In genomic region chr2:189393440-189394111, GRCh38 we compare ENCODE assay signal across 11 cellular contexts. TPM values are rescaled to one million over a fixed set of nuclear protein-coding genes. Genes with fewer than 3 reads are reported as not detected.
A peak's percentile ranks its signal among the peaks of the same experiment; 100 is the strongest.
DNase-seq lines count a peak whose midpoint lies in the region; ATAC-seq and TF ChIP-seq lines count a peak whose summit lies in the region.
"Had no signal": no experiment of that assay in that cellular context is flagged by ENCODE, and none has a peak within 500 bp of the region (broad histone marks: within the 10 kb centered on the region; RNA-seq: fewer than 3 reads in every experiment).

No MANE protein-coding gene starts in this region.

- no peaks in the 10 kb centered on the region for H3K9me3 ChIP-seq in PC-3 (ENCODE audit: low read length)

- no peaks in the 10 kb centered on the region for H3K79me2 ChIP-seq in PC-3 (ENCODE audit: low read length)

- H3F3A ChIP-seq in PC-3 (ENCODE audit: low read length, unreplicated experiment), result peaks cover 3% of the 10 kb centered on the region

- DNase-seq in AG10803 (ENCODE audit: low read depth), result peak; percentile 98
- peak; percentile 94 for DNase-seq in PC-3
- peak; percentile 92 for DNase-seq in epithelial cell of prostate (ENCODE audit: low read depth, low spot score)
- peak; percentile 95 for DNase-seq in non-pigmented ciliary epithelial cell (ENCODE audit: low read depth)
- DNase-seq in NCI-H524 treated with DMSO at 0.1 percent for 48 hours (lab: John Stamatoyannopoulos, UW), result no peak
- DNase-seq in progenitor cell of endocrine pancreas (ENCODE audit: low spot score, unreplicated experiment), result no peak
- no peak for DNase-seq in NCI-H1105 (lab: John Stamatoyannopoulos, UW)
- DNase-seq in stimulated activated CD8-positive, alpha-beta memory T cell treated with anti-CD3 and anti-CD28 coated beads, Interleukin-4, amount 100 ng/mL, for 48 hours, result no peak
- DNase-seq: COR-L47, NCI-H2029 had no signal

- peak; percentile 97 for ATAC-seq in PC-3

- no peaks in the 10 kb centered on the region for H3K27me3 Mint-ChIP-seq in progenitor cell of endocrine pancreas

- H3K36me3 Mint-ChIP-seq in progenitor cell of endocrine pancreas (ENCODE audit: insufficient read depth), result no peaks in the 10 kb centered on the region

- CTCF ChIA-PET in PC-3 (lab: Charles Lee), result no interaction called here

- H3K27ac Mint-ChIP-seq in progenitor cell of endocrine pancreas, result no peak overlapping the region

- H3K4me1 ChIP-seq in PC-3 (ENCODE audit: insufficient read depth, low read length), result peaks cover 22% of the 10 kb centered on the region

- no peaks in the 10 kb centered on the region for H3K9me2 ChIP-seq in PC-3 (replicated peaks; ENCODE audit: low read length)

- no peaks in the 10 kb centered on the region for H4K20me1 ChIP-seq in PC-3 (ENCODE audit: low read length)

- H3K9me3 Mint-ChIP-seq in progenitor cell of endocrine pancreas (ENCODE audit: low read depth), result no peaks in the 10 kb centered on the region

- H2AFZ ChIP-seq in PC-3 (ENCODE audit: low read length), result no peak overlapping the region

- intact Hi-C loops in PC-3 (cut with micrococcal nuclease), result loop anchor here (1.0 to 2.0 kb wide), 3 partner anchors 13 to 46 kb away; no protein-coding TSS in a partner anchor

- TF ChIP-seq CTCF in AG10803 (conservative IDR thresholded peaks at IDR 0.05; ENCODE audit: low read length) (no peak), PC-3 (conservative IDR thresholded peaks at IDR 0.05; ENCODE audit: low read depth, low read length) (no peak), progenitor cell of endocrine pancreas (IDR thresholded peaks at IDR 0.05; ENCODE audit: unreplicated experiment) (no peak)

- H3K4me2 ChIP-seq in PC-3 (ENCODE audit: low read length), result peak overlapping the region; percentile 76

- peak overlapping the region; percentile 37; the same call in 1 of the 2 replicates for H3K9ac ChIP-seq in PC-3 (ENCODE audit: low read length)

- BruUV-seq in PC-3 (replicated peaks; lab: Mats Ljungman, UMichigan), result no TSS peak

- H3K4me1 Mint-ChIP-seq in progenitor cell of endocrine pancreas (ENCODE audit: low read depth), result peaks cover 4% of the 10 kb centered on the region

- H3K36me3 ChIP-seq in PC-3 (ENCODE audit: low read depth, low read length), result no peaks in the 10 kb centered on the region
- H3K36me3 ChIP-seq: tibial nerve had no signal

- H3K27me3 ChIP-seq in PC-3 (ENCODE audit: low read length), result no peaks in the 10 kb centered on the region
- H3K27me3 ChIP-seq: tibial nerve had no signal

- peak overlapping the region; percentile 73 for H3K27ac ChIP-seq in PC-3 (ENCODE audit: low read length)
- peak overlapping the region; percentile 31 for H3K27ac ChIP-seq in epithelial cell of prostate

- H3K4me3 Mint-ChIP-seq in progenitor cell of endocrine pancreas (ENCODE audit: low read depth), result no peak overlapping the region

- H3K4me3 ChIP-seq in AG10803 (ENCODE audit: low read length) (peak overlapping the region; percentile 5; the same call in 1 of the 2 replicates), PC-3 (ENCODE audit: low read length) (peak overlapping the region; percentile 43; the same call in 1 of the 2 replicates)
- H3K4me3 ChIP-seq: tibial nerve had no signal

- POLR2A ChIA-PET in PC-3 (lab: Charles Lee; ENCODE audit: unreplicated experiment), result interaction anchor here (0.7 kb wide), 1 partner anchor 14 kb away, joined by 4 read pairs; no protein-coding TSS in a partner anchor

RNA-seq across cellular contexts. Expression of gene WDR75, which starts 47.7 kb away (rescaled TPM):
- total RNA-seq in PC-3 (2014; rRNA removed) (48.0 and 62.5 TPM in 2 replicates), progenitor cell of endocrine pancreas (40.0 and 44.8 TPM in 2 replicates)

Comparison
In these comparisons a context has a peak if more than half of its experiments do, and no peak if none do; other contexts are left out.
1. DNase-seq: peak in AG10803 (single experiment), PC-3 (single experiment), epithelial cell of prostate (single experiment) and non-pigmented ciliary epithelial cell (single experiment); none in NCI-H524 treated with DMSO at 0.1 percent for 48 hours (single experiment), progenitor cell of endocrine pancreas (single experiment), NCI-H1105 (single experiment) and stimulated activated CD8-positive, alpha-beta memory T cell treated with anti-CD3 and anti-CD28 coated beads, Interleukin-4, amount 100 ng/mL, for 48 hours (single experiment).